Comparison of ENCODE assay signal across 10 cellular contexts in genomic region chr6:54621285-54621684, GRCh38.
A peak's percentile ranks its signal among the peaks of the same experiment; 100 is the strongest.
DNase-seq lines count a peak whose midpoint lies in the region; ATAC-seq and TF ChIP-seq lines count a peak whose summit lies in the region.
"Had no signal": no experiment of that assay in that cellular context is flagged by ENCODE, and none has a peak within 500 bp of the region (broad histone marks: within the 10 kb centered on the region; RNA-seq: fewer than 3 reads in every experiment).

No MANE protein-coding gene starts in this region.

- no peaks in the 10 kb centered on the region for H3K36me3 Mint-ChIP-seq in nephron (ENCODE audit: low read depth)
- H3K36me3 Mint-ChIP-seq in activated T-helper 1 cell treated with anti-CD3 and anti-CD28 coated beads, Interleukin-12 subunit alpha, Interleukin-12 subunit beta, Interleukin-2, Interleukin-4 antibody, amounts not matched to agents 30 ng/mL and 10 ng/mL and 1 ng/mL, durations not matched to agents 14 hours and 24 hours and 36 hours (ENCODE audit: low read depth), result no peaks in the 10 kb centered on the region
- H3K36me3 Mint-ChIP-seq in activated CD8-positive, alpha-beta memory T cell treated with anti-CD3 and anti-CD28 coated beads, Interleukin-2, amount 10 ng/mL, durations not matched to agents 7 days and 5 days, result no peaks in the 10 kb centered on the region
- H3K36me3 Mint-ChIP-seq in CD8-positive, alpha-beta T cell, result no peaks in the 10 kb centered on the region
- H3K36me3 Mint-ChIP-seq: memory B cell had no signal

- H3K9me3 ChIP-seq in CD8-positive, alpha-beta T cell (ENCODE audit: low read length), result no peaks in the 10 kb centered on the region

- POLR2A ChIA-PET in CD8-positive, alpha-beta T cell (lab: Charles Lee), result no interaction called here

- H3K4me1 Mint-ChIP-seq in nephron, result peaks cover 17% of the 10 kb centered on the region
- H3K4me1 Mint-ChIP-seq in activated T-helper 1 cell treated with anti-CD3 and anti-CD28 coated beads, Interleukin-12 subunit alpha, Interleukin-12 subunit beta, Interleukin-2, Interleukin-4 antibody, amounts not matched to agents 30 ng/mL and 10 ng/mL and 1 ng/mL, durations not matched to agents 14 hours and 24 hours and 36 hours (ENCODE audit: low read depth), result no peaks in the 10 kb centered on the region
- H3K4me1 Mint-ChIP-seq in activated CD8-positive, alpha-beta memory T cell treated with anti-CD3 and anti-CD28 coated beads, Interleukin-2, amount 10 ng/mL, durations not matched to agents 7 days and 5 days, result no peaks in the 10 kb centered on the region
- H3K4me1 Mint-ChIP-seq in CD8-positive, alpha-beta T cell (ENCODE audit: low read depth), result no peaks in the 10 kb centered on the region
- H3K4me1 Mint-ChIP-seq: memory B cell had no signal

- ATAC-seq in GM18909 (IDR thresholded peaks at IDR 0.05; ENCODE audit: poor library complexity, unreplicated experiment), result peak; percentile 89
- peak; percentile 82 for ATAC-seq in HG02884 (IDR thresholded peaks at IDR 0.05; ENCODE audit: unreplicated experiment)
- no peak for ATAC-seq in activated CD8-positive, alpha-beta memory T cell treated with anti-CD3 and anti-CD28 coated beads, Interleukin-2, amount 10 ng/mL, durations not matched to agents 7 days and 5 days
- no peak for ATAC-seq in CD8-positive, alpha-beta T cell

- H3K4me3 Mint-ChIP-seq in nephron, result no peak overlapping the region
- no peak overlapping the region for H3K4me3 Mint-ChIP-seq in activated T-helper 1 cell treated with anti-CD3 and anti-CD28 coated beads, Interleukin-12 subunit alpha, Interleukin-12 subunit beta, Interleukin-2, Interleukin-4 antibody, amounts not matched to agents 30 ng/mL and 10 ng/mL and 1 ng/mL, durations not matched to agents 14 hours and 24 hours and 36 hours
- no peak overlapping the region for H3K4me3 Mint-ChIP-seq in activated CD8-positive, alpha-beta memory T cell treated with anti-CD3 and anti-CD28 coated beads, Interleukin-2, amount 10 ng/mL, durations not matched to agents 7 days and 5 days
- no peak overlapping the region for H3K4me3 Mint-ChIP-seq in CD8-positive, alpha-beta T cell
- H3K4me3 Mint-ChIP-seq: memory B cell had no signal

- H3K9me3 Mint-ChIP-seq in nephron, result no peaks in the 10 kb centered on the region
- no peaks in the 10 kb centered on the region for H3K9me3 Mint-ChIP-seq in activated T-helper 1 cell treated with anti-CD3 and anti-CD28 coated beads, Interleukin-12 subunit alpha, Interleukin-12 subunit beta, Interleukin-2, Interleukin-4 antibody, amounts not matched to agents 30 ng/mL and 10 ng/mL and 1 ng/mL, durations not matched to agents 14 hours and 24 hours and 36 hours
- H3K9me3 Mint-ChIP-seq in activated CD8-positive, alpha-beta memory T cell treated with anti-CD3 and anti-CD28 coated beads, Interleukin-2, amount 10 ng/mL, durations not matched to agents 7 days and 5 days (ENCODE audit: low read depth), result peaks cover under 1% of the 10 kb centered on the region
- H3K9me3 Mint-ChIP-seq in CD8-positive, alpha-beta T cell, result peaks cover under 1% of the 10 kb centered on the region

- H3K27me3 Mint-ChIP-seq in nephron (ENCODE audit: low read depth), result no peaks in the 10 kb centered on the region
- no peaks in the 10 kb centered on the region for H3K27me3 Mint-ChIP-seq in activated T-helper 1 cell treated with anti-CD3 and anti-CD28 coated beads, Interleukin-12 subunit alpha, Interleukin-12 subunit beta, Interleukin-2, Interleukin-4 antibody, amounts not matched to agents 30 ng/mL and 10 ng/mL and 1 ng/mL, durations not matched to agents 14 hours and 24 hours and 36 hours (ENCODE audit: insufficient read depth)
- no peaks in the 10 kb centered on the region for H3K27me3 Mint-ChIP-seq in activated CD8-positive, alpha-beta memory T cell treated with anti-CD3 and anti-CD28 coated beads, Interleukin-2, amount 10 ng/mL, durations not matched to agents 7 days and 5 days
- no peaks in the 10 kb centered on the region for H3K27me3 Mint-ChIP-seq in CD8-positive, alpha-beta T cell (ENCODE audit: low read depth)
- H3K27me3 Mint-ChIP-seq: memory B cell had no signal

- H3K4me3 ChIP-seq in CD8-positive, alpha-beta T cell (ENCODE audit: low read depth, low read length), result no peak overlapping the region

- H3K36me3 ChIP-seq in CD8-positive, alpha-beta T cell (ENCODE audit: insufficient read depth, low read length), result no peaks in the 10 kb centered on the region

- DNase-seq in RPMI8226, result peak; percentile 11
- DNase-seq in activated T-helper 1 cell treated with anti-CD3 and anti-CD28 coated beads, Interleukin-12 subunit alpha, Interleukin-12 subunit beta, Interleukin-2, Interleukin-4 antibody, amounts not matched to agents 30 ng/mL and 10 ng/mL and 1 ng/mL, durations not matched to agents 14 hours and 24 hours and 36 hours (ENCODE audit: low spot score), result no peak
- no peak for DNase-seq in germinal center (ENCODE audit: low spot score)
- DNase-seq in activated CD8-positive, alpha-beta memory T cell treated with anti-CD3 and anti-CD28 coated beads, Interleukin-2, amount 10 ng/mL, durations not matched to agents 7 days and 5 days, result no peak
- DNase-seq in CD8-positive, alpha-beta T cell, result no peak
- DNase-seq: MV-4-11 had no signal

- H3K27me3 ChIP-seq in CD8-positive, alpha-beta T cell (ENCODE audit: insufficient read depth, low read length), result no peaks in the 10 kb centered on the region

- H3K4me1 ChIP-seq in CD8-positive, alpha-beta T cell (ENCODE audit: insufficient read depth, low read length), result no peaks in the 10 kb centered on the region

- no peak overlapping the region for H3K27ac Mint-ChIP-seq in nephron
- H3K27ac Mint-ChIP-seq in activated T-helper 1 cell treated with anti-CD3 and anti-CD28 coated beads, Interleukin-12 subunit alpha, Interleukin-12 subunit beta, Interleukin-2, Interleukin-4 antibody, amounts not matched to agents 30 ng/mL and 10 ng/mL and 1 ng/mL, durations not matched to agents 14 hours and 24 hours and 36 hours, result no peak overlapping the region
- no peak overlapping the region for H3K27ac Mint-ChIP-seq in activated CD8-positive, alpha-beta memory T cell treated with anti-CD3 and anti-CD28 coated beads, Interleukin-2, amount 10 ng/mL, durations not matched to agents 7 days and 5 days
- no peak overlapping the region for H3K27ac Mint-ChIP-seq in CD8-positive, alpha-beta T cell
- H3K27ac Mint-ChIP-seq: memory B cell had no signal

- peak in 2 of 3 experiments; percentile 13 to 25 for TF ChIP-seq CTCF in nephron (IDR thresholded peaks at IDR 0.05; ENCODE audit: unreplicated experiment in 3 of 3)
- no peak for TF ChIP-seq CTCF in CD8-positive, alpha-beta T cell (IDR thresholded peaks at IDR 0.05)

- intact Hi-C loops in activated T-helper 1 cell treated with anti-CD3 and anti-CD28 coated beads, Interleukin-12 subunit alpha, Interleukin-12 subunit beta, Interleukin-2, Interleukin-4 antibody, amounts not matched to agents 30 ng/mL and 10 ng/mL and 1 ng/mL, durations not matched to agents 14 hours and 24 hours and 36 hours (cut with micrococcal nuclease), result no loop called here
- intact Hi-C loops in CD8-positive, alpha-beta T cell (cut with DNase I, micrococcal nuclease), result no loop called here

- H3K27ac ChIP-seq in CD8-positive, alpha-beta T cell (ENCODE audit: low read depth, low read length), result no peak overlapping the region

- CTCF ChIA-PET in activated CD8-positive, alpha-beta memory T cell treated with anti-CD3 and anti-CD28 coated beads, Interleukin-2, amount 10 ng/mL, durations not matched to agents 7 days and 5 days (lab: Charles Lee), result no interaction called here
- CTCF ChIA-PET in CD8-positive, alpha-beta T cell (lab: Charles Lee), result no interaction called here

Comparison
In these comparisons a context has a peak if more than half of its experiments do, and no peak if none do; other contexts are left out.
1. ATAC-seq: peak in GM18909 (single experiment) and HG02884 (single experiment); none in activated CD8-positive, alpha-beta memory T cell treated with anti-CD3 and anti-CD28 coated beads, Interleukin-2, amount 10 ng/mL, durations not matched to agents 7 days and 5 days (single experiment) and CD8-positive, alpha-beta T cell (single experiment).